In the genomic region with DNA sequence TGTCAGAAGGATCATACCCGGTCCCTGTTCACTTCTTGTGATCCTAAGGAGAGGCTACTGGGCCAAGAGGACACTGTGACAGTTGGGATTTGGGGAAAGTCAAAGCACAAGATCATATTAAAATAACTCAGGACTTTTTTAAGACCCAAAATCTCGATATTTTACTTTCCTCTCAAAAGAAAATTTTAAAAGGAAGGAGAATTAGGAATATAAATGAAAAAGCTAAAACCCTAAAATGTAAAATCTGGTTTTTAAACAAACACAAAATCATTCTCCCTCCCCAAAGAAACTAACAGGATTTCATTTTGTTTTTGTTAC, we compare ENCODE assay signal across 1 cellular context.
TF ChIP-seq lines count a peak whose summit lies in the region.

No MANE protein-coding gene starts in this region.

TF ChIP-seq in K562, 482 proteins besides CTCF, POLR2A, EP300 and RAD21 (continues in another document):
- TF ChIP-seq ZNF75A (CRISPR knock-in tag; IDR thresholded peaks at IDR 0.05) = peak; percentile 65; the same call in 1 of the 2 replicates
- TF ChIP-seq MYNN (IDR thresholded peaks at IDR 0.05) = no peak
- no peak for TF ChIP-seq MYNN (CRISPR knock-in tag; IDR thresholded peaks at IDR 0.05)
- no peak for TF ChIP-seq SAFB2 (IDR thresholded peaks at IDR 0.05; ENCODE audit: borderline replicate concordance, low read depth, low read length, severe bottlenecking)
- TF ChIP-seq NFE2L1 (tag; IDR thresholded peaks at IDR 0.05; ENCODE audit: borderline replicate concordance, low read depth) = no peak
- no peak for TF ChIP-seq SETDB1 (IDR thresholded peaks at IDR 0.05; ENCODE audit: low read length)
- no peak for TF ChIP-seq HNRNPL (IDR thresholded peaks at IDR 0.05; ENCODE audit: low read depth, low read length)
- TF ChIP-seq HDAC6 (IDR thresholded peaks at IDR 0.05; ENCODE audit: low read depth, low read length) = no peak
- no peak for TF ChIP-seq SREBF1 (IDR thresholded peaks at IDR 0.05; ENCODE audit: borderline replicate concordance, low read depth, low read length)
- TF ChIP-seq, protein P1, sequence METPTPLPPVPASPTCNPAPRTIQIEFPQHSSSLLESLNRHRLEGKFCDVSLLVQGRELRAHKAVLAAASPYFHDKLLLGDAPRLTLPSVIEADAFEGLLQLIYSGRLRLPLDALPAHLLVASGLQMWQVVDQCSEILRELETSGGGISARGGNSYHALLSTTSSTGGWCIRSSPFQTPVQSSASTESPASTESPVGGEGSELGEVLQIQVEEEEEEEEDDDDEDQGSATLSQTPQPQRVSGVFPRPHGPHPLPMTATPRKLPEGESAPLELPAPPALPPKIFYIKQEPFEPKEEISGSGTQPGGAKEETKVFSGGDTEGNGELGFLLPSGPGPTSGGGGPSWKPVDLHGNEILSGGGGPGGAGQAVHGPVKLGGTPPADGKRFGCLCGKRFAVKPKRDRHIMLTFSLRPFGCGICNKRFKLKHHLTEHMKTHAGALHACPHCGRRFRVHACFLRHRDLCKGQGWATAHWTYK (CRISPR knock-in tag; IDR thresholded peaks at IDR 0.05) = 0 out of 2 replicates have a peak, but pooled peaks have one; percentile 12
- no peak for TF ChIP-seq NFXL1 (CRISPR knock-in tag; IDR thresholded peaks at IDR 0.05)
- TF ChIP-seq, protein P2, sequence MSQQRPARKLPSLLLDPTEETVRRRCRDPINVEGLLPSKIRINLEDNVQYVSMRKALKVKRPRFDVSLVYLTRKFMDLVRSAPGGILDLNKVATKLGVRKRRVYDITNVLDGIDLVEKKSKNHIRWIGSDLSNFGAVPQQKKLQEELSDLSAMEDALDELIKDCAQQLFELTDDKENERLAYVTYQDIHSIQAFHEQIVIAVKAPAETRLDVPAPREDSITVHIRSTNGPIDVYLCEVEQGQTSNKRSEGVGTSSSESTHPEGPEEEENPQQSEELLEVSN (IDR thresholded peaks at IDR 0.05; ENCODE audit: borderline replicate concordance in 1 of 2, extremely low read depth in 1 of 2, insufficient read depth in 1 of 2, insufficient read length in 1 of 2, low read depth in 1 of 2, low read length in 1 of 2, poor library complexity in 1 of 2, severe bottlenecking in 1 of 2) = no peak
- TF ChIP-seq TAF1 (IDR thresholded peaks at IDR 0.05; ENCODE audit: control insufficient read depth, extremely low read depth, insufficient read depth, low read length, severe bottlenecking) = no peak
- no peak for TF ChIP-seq ZNF316 (IDR thresholded peaks at IDR 0.05)
- TF ChIP-seq, protein P3, sequence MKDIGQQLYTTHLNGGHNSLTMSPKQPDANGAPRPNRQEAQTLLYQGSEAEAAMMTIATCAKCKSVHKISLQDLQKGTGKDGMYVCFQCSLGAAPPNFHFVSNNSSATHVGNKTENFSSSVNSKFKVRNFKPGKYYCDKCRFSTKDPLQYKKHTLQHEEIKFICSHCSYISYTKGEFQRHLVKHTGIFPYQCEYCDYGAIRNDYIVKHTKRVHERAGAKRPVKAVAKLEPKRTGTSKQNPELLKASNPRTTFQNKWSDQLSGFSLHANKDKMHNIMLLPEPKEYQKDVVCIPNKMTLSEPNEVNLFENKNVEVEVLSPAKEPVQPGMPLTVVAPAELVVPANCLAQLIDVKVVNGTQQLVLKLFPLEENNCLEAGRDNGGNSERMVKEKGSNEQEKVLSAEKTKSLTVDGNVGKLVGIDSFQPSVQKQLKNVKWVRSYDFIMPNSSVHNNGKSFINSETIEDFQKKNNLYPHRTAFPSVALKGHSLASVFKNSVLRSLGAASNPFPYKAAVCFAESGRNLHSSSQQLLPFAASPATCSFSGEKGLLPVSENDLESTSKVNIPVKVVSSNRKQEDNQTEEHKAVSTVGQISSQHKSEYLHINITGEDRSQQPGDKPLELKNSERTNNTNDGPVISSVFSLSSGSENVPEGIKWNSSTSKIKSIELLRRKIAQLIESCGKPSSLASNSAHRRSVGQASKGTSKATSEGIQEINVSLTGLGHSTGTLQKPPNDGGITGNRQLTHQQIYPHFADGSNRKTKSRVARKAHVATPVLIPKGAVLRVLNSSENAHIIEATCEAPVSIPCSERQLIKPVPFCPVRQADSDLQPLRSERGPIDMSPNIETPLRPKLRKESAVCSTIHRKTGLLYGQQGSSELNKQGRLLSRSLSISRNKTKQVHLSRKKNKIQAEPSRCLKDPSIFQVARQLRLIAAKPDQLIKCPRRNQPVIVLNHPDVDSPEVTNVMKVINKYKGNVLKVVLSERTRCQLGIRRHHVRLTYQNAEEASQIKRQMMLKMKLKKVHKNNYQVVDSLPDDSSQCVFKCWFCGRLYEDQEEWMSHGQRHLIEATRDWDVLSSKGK (CRISPR knock-in tag; IDR thresholded peaks at IDR 0.05) = no peak
- TF ChIP-seq, protein P4, sequence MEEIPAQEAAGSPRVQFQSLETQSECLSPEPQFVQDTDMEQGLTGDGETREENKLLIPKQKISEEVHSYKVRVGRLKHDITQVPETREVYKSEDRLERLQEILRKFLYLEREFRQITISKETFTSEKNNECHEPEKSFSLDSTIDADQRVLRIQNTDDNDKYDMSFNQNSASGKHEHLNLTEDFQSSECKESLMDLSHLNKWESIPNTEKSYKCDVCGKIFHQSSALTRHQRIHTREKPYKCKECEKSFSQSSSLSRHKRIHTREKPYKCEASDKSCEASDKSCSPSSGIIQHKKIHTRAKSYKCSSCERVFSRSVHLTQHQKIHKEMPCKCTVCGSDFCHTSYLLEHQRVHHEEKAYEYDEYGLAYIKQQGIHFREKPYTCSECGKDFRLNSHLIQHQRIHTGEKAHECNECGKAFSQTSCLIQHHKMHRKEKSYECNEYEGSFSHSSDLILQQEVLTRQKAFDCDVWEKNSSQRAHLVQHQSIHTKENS (CRISPR knock-in tag; IDR thresholded peaks at IDR 0.05) = no peak
- TF ChIP-seq EWSR1 (IDR thresholded peaks at IDR 0.05; ENCODE audit: borderline replicate concordance, low read depth, partially characterized antibody) = no peak
- TF ChIP-seq, protein P5, sequence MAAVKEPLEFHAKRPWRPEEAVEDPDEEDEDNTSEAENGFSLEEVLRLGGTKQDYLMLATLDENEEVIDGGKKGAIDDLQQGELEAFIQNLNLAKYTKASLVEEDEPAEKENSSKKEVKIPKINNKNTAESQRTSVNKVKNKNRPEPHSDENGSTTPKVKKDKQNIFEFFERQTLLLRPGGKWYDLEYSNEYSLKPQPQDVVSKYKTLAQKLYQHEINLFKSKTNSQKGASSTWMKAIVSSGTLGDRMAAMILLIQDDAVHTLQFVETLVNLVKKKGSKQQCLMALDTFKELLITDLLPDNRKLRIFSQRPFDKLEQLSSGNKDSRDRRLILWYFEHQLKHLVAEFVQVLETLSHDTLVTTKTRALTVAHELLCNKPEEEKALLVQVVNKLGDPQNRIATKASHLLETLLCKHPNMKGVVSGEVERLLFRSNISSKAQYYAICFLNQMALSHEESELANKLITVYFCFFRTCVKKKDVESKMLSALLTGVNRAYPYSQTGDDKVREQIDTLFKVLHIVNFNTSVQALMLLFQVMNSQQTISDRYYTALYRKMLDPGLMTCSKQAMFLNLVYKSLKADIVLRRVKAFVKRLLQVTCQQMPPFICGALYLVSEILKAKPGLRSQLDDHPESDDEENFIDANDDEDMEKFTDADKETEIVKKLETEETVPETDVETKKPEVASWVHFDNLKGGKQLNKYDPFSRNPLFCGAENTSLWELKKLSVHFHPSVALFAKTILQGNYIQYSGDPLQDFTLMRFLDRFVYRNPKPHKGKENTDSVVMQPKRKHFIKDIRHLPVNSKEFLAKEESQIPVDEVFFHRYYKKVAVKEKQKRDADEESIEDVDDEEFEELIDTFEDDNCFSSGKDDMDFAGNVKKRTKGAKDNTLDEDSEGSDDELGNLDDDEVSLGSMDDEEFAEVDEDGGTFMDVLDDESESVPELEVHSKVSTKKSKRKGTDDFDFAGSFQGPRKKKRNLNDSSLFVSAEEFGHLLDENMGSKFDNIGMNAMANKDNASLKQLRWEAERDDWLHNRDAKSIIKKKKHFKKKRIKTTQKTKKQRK (IDR thresholded peaks at IDR 0.05; ENCODE audit: borderline replicate concordance, low read depth, low read length) = no peak
- no peak for TF ChIP-seq ZNF282 (CRISPR knock-in tag; IDR thresholded peaks at IDR 0.05)
- 0 out of 2 replicates have a peak, but pooled peaks have one; percentile 10 for TF ChIP-seq MTA1 (IDR thresholded peaks at IDR 0.05; ENCODE audit: borderline replicate concordance)
- TF ChIP-seq CREB3 (tag; conservative IDR thresholded peaks at IDR 0.05; ENCODE audit: low read depth) = 0 out of 2 replicates have a peak, but pooled peaks have one; percentile 20
- no peak for TF ChIP-seq SUPT5H (IDR thresholded peaks at IDR 0.05)
- no peak for TF ChIP-seq ETV6 (IDR thresholded peaks at IDR 0.05; ENCODE audit: borderline replicate concordance in 1 of 2, low read depth in 2 of 2, low read length in 1 of 2)
- no peak for TF ChIP-seq ETV6 (CRISPR knock-in tag; IDR thresholded peaks at IDR 0.05; ENCODE audit: borderline replicate concordance)
- no peak for TF ChIP-seq ZNF354B (CRISPR knock-in tag; IDR thresholded peaks at IDR 0.05)
- TF ChIP-seq CEBPG (CRISPR knock-in tag; IDR thresholded peaks at IDR 0.05) = no peak
- no peak for TF ChIP-seq CEBPG (tag; conservative IDR thresholded peaks at IDR 0.05 in 1 of 2, IDR thresholded peaks at IDR 0.05 in 1 of 2)
- TF ChIP-seq, protein P6, sequence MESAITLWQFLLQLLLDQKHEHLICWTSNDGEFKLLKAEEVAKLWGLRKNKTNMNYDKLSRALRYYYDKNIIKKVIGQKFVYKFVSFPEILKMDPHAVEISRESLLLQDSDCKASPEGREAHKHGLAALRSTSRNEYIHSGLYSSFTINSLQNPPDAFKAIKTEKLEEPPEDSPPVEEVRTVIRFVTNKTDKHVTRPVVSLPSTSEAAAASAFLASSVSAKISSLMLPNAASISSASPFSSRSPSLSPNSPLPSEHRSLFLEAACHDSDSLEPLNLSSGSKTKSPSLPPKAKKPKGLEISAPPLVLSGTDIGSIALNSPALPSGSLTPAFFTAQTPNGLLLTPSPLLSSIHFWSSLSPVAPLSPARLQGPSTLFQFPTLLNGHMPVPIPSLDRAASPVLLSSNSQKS (CRISPR knock-in tag; IDR thresholded peaks at IDR 0.05) = 0 out of 2 replicates have a peak, but pooled peaks have one; percentile 49
- TF ChIP-seq, protein P7, sequence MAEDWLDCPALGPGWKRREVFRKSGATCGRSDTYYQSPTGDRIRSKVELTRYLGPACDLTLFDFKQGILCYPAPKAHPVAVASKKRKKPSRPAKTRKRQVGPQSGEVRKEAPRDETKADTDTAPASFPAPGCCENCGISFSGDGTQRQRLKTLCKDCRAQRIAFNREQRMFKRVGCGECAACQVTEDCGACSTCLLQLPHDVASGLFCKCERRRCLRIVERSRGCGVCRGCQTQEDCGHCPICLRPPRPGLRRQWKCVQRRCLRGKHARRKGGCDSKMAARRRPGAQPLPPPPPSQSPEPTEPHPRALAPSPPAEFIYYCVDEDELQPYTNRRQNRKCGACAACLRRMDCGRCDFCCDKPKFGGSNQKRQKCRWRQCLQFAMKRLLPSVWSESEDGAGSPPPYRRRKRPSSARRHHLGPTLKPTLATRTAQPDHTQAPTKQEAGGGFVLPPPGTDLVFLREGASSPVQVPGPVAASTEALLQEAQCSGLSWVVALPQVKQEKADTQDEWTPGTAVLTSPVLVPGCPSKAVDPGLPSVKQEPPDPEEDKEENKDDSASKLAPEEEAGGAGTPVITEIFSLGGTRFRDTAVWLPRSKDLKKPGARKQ (CRISPR knock-in tag; IDR thresholded peaks at IDR 0.05) = no peak
- TF ChIP-seq ILF3 (IDR thresholded peaks at IDR 0.05; ENCODE audit: borderline replicate concordance) = no peak
- no peak for TF ChIP-seq ZNF695 (CRISPR knock-in tag; IDR thresholded peaks at IDR 0.05)
- TF ChIP-seq RUNX1 (IDR thresholded peaks at IDR 0.05; ENCODE audit: low read depth) = no peak
- TF ChIP-seq ZNF785 (CRISPR knock-in tag; IDR thresholded peaks at IDR 0.05) = no peak
- no peak for TF ChIP-seq CEBPB (tag; IDR thresholded peaks at IDR 0.05)
- TF ChIP-seq ZNF644 (tag; IDR thresholded peaks at IDR 0.05; ENCODE audit: low read depth) = no peak
- TF ChIP-seq CHD1 (IDR thresholded peaks at IDR 0.05; ENCODE audit: low read length) = peak; percentile 36
- TF ChIP-seq ARNT (IDR thresholded peaks at IDR 0.05) = no peak
- TF ChIP-seq NCOA4 (IDR thresholded peaks at IDR 0.05; ENCODE audit: partially characterized antibody) = no peak
- no peak for TF ChIP-seq NR2F6 (CRISPR knock-in tag; IDR thresholded peaks at IDR 0.05)
- TF ChIP-seq ZNF184 (CRISPR knock-in tag; IDR thresholded peaks at IDR 0.05) = no peak
- TF ChIP-seq BRD4 (IDR thresholded peaks at IDR 0.05) = peak; percentile 59; the same call in 1 of the 2 replicates
- TF ChIP-seq ETV1 (tag; conservative IDR thresholded peaks at IDR 0.05; ENCODE audit: low read depth) = no peak
- TF ChIP-seq NR2C1 (IDR thresholded peaks at IDR 0.05) = no peak
- TF ChIP-seq NR2C1 (tag; IDR thresholded peaks at IDR 0.05) = no peak
- no peak for TF ChIP-seq ADNP (tag; IDR thresholded peaks at IDR 0.05)
- no peak for TF ChIP-seq JUN (IDR thresholded peaks at IDR 0.05; ENCODE audit: borderline replicate concordance, low read depth, low read length)
- TF ChIP-seq JUN (CRISPR knock-in tag; IDR thresholded peaks at IDR 0.05; ENCODE audit: borderline replicate concordance) = no peak
- TF ChIP-seq, protein P8, sequence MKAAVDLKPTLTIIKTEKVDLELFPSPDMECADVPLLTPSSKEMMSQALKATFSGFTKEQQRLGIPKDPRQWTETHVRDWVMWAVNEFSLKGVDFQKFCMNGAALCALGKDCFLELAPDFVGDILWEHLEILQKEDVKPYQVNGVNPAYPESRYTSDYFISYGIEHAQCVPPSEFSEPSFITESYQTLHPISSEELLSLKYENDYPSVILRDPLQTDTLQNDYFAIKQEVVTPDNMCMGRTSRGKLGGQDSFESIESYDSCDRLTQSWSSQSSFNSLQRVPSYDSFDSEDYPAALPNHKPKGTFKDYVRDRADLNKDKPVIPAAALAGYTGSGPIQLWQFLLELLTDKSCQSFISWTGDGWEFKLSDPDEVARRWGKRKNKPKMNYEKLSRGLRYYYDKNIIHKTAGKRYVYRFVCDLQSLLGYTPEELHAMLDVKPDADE (conservative IDR thresholded peaks at IDR 0.05; ENCODE audit: control insufficient read depth, low read depth, low read length) = no peak
- TF ChIP-seq, protein P9, sequence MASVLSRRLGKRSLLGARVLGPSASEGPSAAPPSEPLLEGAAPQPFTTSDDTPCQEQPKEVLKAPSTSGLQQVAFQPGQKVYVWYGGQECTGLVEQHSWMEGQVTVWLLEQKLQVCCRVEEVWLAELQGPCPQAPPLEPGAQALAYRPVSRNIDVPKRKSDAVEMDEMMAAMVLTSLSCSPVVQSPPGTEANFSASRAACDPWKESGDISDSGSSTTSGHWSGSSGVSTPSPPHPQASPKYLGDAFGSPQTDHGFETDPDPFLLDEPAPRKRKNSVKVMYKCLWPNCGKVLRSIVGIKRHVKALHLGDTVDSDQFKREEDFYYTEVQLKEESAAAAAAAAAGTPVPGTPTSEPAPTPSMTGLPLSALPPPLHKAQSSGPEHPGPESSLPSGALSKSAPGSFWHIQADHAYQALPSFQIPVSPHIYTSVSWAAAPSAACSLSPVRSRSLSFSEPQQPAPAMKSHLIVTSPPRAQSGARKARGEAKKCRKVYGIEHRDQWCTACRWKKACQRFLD (CRISPR knock-in tag; IDR thresholded peaks at IDR 0.05) = no peak
- no peak for TF ChIP-seq ZNF561 (CRISPR knock-in tag; conservative IDR thresholded peaks at IDR 0.05)
- no peak for TF ChIP-seq DACH1 (IDR thresholded peaks at IDR 0.05; ENCODE audit: partially characterized antibody)
- TF ChIP-seq STAT5B (CRISPR knock-in tag; IDR thresholded peaks at IDR 0.05) = no peak
- TF ChIP-seq BRD9 (IDR thresholded peaks at IDR 0.05; ENCODE audit: low read depth, partially characterized antibody) = peak; percentile 60
